ENCODE assay signal across 11 cellular contexts in the genomic region with DNA sequence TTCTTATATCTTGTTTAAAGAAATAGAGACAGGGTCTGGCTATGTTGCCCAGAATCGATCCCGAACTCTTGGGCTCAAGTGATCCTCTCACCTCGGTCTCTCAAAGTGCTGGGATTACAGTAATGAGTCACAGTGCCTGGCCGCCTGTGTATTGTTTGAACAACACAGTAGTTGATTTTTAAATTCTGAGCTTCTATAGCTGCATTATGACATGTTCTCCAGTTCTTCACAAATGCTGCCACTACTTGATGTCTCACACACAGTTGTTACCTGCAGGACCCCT. TPM values are rescaled to one million over a fixed set of nuclear protein-coding genes. Genes with fewer than 3 reads are reported as not detected.
A peak's percentile ranks its signal among the peaks of the same experiment; 100 is the strongest.
DNase-seq lines count a peak whose midpoint lies in the region; ATAC-seq, FAIRE-seq and TF ChIP-seq lines count a peak whose summit lies in the region.
"Had no signal": no experiment of that assay in that cellular context is flagged by ENCODE, and none has a peak within 500 bp of the region (broad histone marks: within the 10 kb centered on the region; RNA-seq: fewer than 3 reads in every experiment).

No MANE protein-coding gene starts in this region.

- H3K27ac ChIP-seq in IMR-90 (ENCODE audit: insufficient read depth, low read length) (no peak overlapping the region), K562 (ENCODE audit: extremely low read depth, low read depth, low read length) (no peak overlapping the region), suprapubic skin (peak overlapping the region; percentile 91)

- H2AK5ac ChIP-seq in IMR-90 (ENCODE audit: low read depth, low read length): peak overlapping the region; percentile 50; the same call in 1 of the 2 replicates

- in situ Hi-C loops in IMR-90 (cut with MboI; ENCODE audit: low sequenced_read_pairs): no loop called here
- in situ Hi-C loops in K562 (cut with MboI): loop anchor here (25.0 kb wide), 1 partner anchor 498 kb away; no protein-coding TSS in a partner anchor

- no peak overlapping the region for H3K56ac ChIP-seq in IMR-90 (ENCODE audit: extremely low read depth, insufficient read depth, low read length)

- no peaks in the 10 kb centered on the region for H3K9me3 ChIP-seq in IMR-90 (ENCODE audit: control insufficient read depth, insufficient read depth, low read length)
- H3K9me3 ChIP-seq in K562 (replicated peaks; ENCODE audit: control insufficient read depth, insufficient read depth, low read depth, low read length): no peaks in the 10 kb centered on the region
- no peaks in the 10 kb centered on the region for H3K9me3 ChIP-seq in suprapubic skin

- H3K79me2 ChIP-seq in K562 (ENCODE audit: control insufficient read depth, insufficient read depth, low read length): no peaks in the 10 kb centered on the region

- H2BK5ac ChIP-seq in IMR-90 (ENCODE audit: low read depth, low read length, poor library complexity, severe bottlenecking): no peak overlapping the region

- peak overlapping the region; percentile 17; the same call in 1 of the 2 replicates for H2BK20ac ChIP-seq in IMR-90 (ENCODE audit: low read depth, low read length)

- no peaks in the 10 kb centered on the region for H3K79me1 ChIP-seq in IMR-90 (ENCODE audit: low read depth in 1 of 2, low read length in 2 of 2)

- ATAC-seq in IMR-90 (ENCODE audit: low read depth) (peak; percentile 33; the same call in 1 of the 2 replicates), K562 (no peak), left lobe of liver (no peak), HG03139 (IDR thresholded peaks at IDR 0.05; ENCODE audit: unreplicated experiment) (no peak), HG02759 (IDR thresholded peaks at IDR 0.05; ENCODE audit: unreplicated experiment) (no peak), GM21723 (IDR thresholded peaks at IDR 0.05; ENCODE audit: unreplicated experiment) (no peak), HG03025 (IDR thresholded peaks at IDR 0.05; ENCODE audit: low FRiP score, unreplicated experiment) (no peak)

- H4K20me1 ChIP-seq in IMR-90 (ENCODE audit: insufficient read depth, low read length) (no peaks in the 10 kb centered on the region), K562 (replicated peaks; ENCODE audit: control insufficient read depth, insufficient read depth, low read length) (no peaks in the 10 kb centered on the region)

- no peak overlapping the region for H4K5ac ChIP-seq in IMR-90 (ENCODE audit: low read depth, low read length)

- BruUV-seq in IMR-90 (replicated peaks; lab: Mats Ljungman, UMichigan): no TSS peak
- BruUV-seq in K562 (replicated peaks; lab: Mats Ljungman, UMichigan): no TSS peak

- no peak for TF ChIP-seq EP300 in K562 (IDR thresholded peaks at IDR 0.05; ENCODE audit: low read length)
- TF ChIP-seq EP300 in suprapubic skin (IDR thresholded peaks at IDR 0.05): no peak

- peak; percentile 49 for DNase-seq in IMR-90
- no peak for DNase-seq in K562 (ENCODE audit: extremely low read depth in 1 of 4, low spot score in 3 of 4)
- peak; percentile 46 for DNase-seq in left lobe of liver (ENCODE audit: low spot score)
- DNase-seq in suprapubic skin (ENCODE audit: low spot score in 2 of 2): peak in 1 of 2 donors; percentile 59
- DNase-seq: activated naive CD4-positive, alpha-beta T cell treated with anti-CD3 and anti-CD28 coated beads, Interleukin-2, amount 10 ng/mL, durations not matched to agents 7 days and 5 days; foreskin melanocyte; natural killer cell had no signal

- H3K9me1 ChIP-seq in IMR-90 (ENCODE audit: insufficient read depth, low read length) (peaks cover 13% of the 10 kb centered on the region), K562 (ENCODE audit: control insufficient read depth, insufficient read depth, low read length) (no peaks in the 10 kb centered on the region)

- no peak overlapping the region for H3K18ac ChIP-seq in IMR-90 (ENCODE audit: low read depth, low read length)

- no peak overlapping the region for H4K91ac ChIP-seq in IMR-90 (ENCODE audit: insufficient read depth, low read depth, low read length)

- POLR2A ChIA-PET in IMR-90 (lab: Charles Lee; ENCODE audit: unreplicated experiment): interaction anchor here (0.8 kb wide), 1 partner anchor 8 kb away, joined by 3 read pairs; no protein-coding TSS in a partner anchor
- POLR2A ChIA-PET in K562 (lab: Yijun Ruan, JAX): interaction anchor here (0.9 to 2.2 kb wide), 4 partner anchors 9 to 90 kb away, joined by 3 to 8 read pairs (median 6); no protein-coding TSS in a partner anchor

- WGBS in IMR-90 (ENCODE audit: extremely low coverage in 2 of 2, insufficient read length in 1 of 2), 2 experiments: 80% methylated on average over 1 of the region's 4 CpGs; no CpG with 5 or more reads in 1 of the 2 experiments
- 6% methylated on average over 4 of the region's 4 CpGs for WGBS in K562 (ENCODE audit: insufficient coverage, low coverage, missing lambda C conversion rate)
- 82% methylated on average over 4 of the region's 4 CpGs for WGBS in suprapubic skin

- TF ChIP-seq RAD21 in IMR-90 (IDR thresholded peaks at IDR 0.05; ENCODE audit: low read length) (no peak), K562 (CRISPR knock-in tag; conservative IDR thresholded peaks at IDR 0.05 in 1 of 2, IDR thresholded peaks at IDR 0.05 in 1 of 2) (no peak)

- H3K27me3 ChIP-seq in IMR-90 (ENCODE audit: control insufficient read depth, insufficient read depth, low read length): no peaks in the 10 kb centered on the region
- H3K27me3 ChIP-seq in K562 (ENCODE audit: control insufficient read depth in 2 of 2, insufficient read depth in 2 of 2, low read length in 2 of 2): peaks cover 4 to 11% of the 10 kb centered on the region in 2 experiments; a peak in 2 of 5 replicates
- no peaks in the 10 kb centered on the region for H3K27me3 ChIP-seq in suprapubic skin

- TF ChIP-seq POLR2A in IMR-90 (IDR thresholded peaks at IDR 0.05; ENCODE audit: low read depth, low read length): no peak
- TF ChIP-seq POLR2A in K562 (conservative IDR thresholded peaks at IDR 0.05): no peak
- TF ChIP-seq POLR2A in suprapubic skin (IDR thresholded peaks at IDR 0.05): no peak

- H3K9ac ChIP-seq in IMR-90 (ENCODE audit: low read depth, low read length) (no peak overlapping the region), K562 (ENCODE audit: insufficient read depth in 1 of 2, low read depth in 2 of 2, low read length in 2 of 2) (no peak overlapping the region)

- TF ChIP-seq CTCF in IMR-90 (conservative IDR thresholded peaks at IDR 0.05; ENCODE audit: low read depth, low read length): no peak
- TF ChIP-seq CTCF in K562 (IDR thresholded peaks at IDR 0.05 in 2 of 3, conservative IDR thresholded peaks at IDR 0.05 in 1 of 3; ENCODE audit: insufficient read depth in 2 of 3, low read depth in 1 of 3, low read length in 3 of 3): no peak
- TF ChIP-seq CTCF in suprapubic skin (IDR thresholded peaks at IDR 0.05): no peak

- peak overlapping the region; percentile 48 for H3K4ac ChIP-seq in IMR-90 (ENCODE audit: low read depth, low read length)

- H2AFZ ChIP-seq in IMR-90 (replicated peaks; ENCODE audit: low read length, poor library complexity): no peak overlapping the region
- H2AFZ ChIP-seq in K562 (ENCODE audit: low read depth, low read length): no peak overlapping the region; the same call in 1 of the 2 replicates

- H4K8ac ChIP-seq in IMR-90 (ENCODE audit: low read depth in 2 of 2, low read length in 2 of 2): no peak overlapping the region

- CTCF ChIA-PET in IMR-90 (lab: Yijun Ruan, JAX) (interaction anchor here (0.9 to 2.2 kb wide), 5 partner anchors 10 to 197 kb away, joined by 3 to 18 read pairs (median 6); no protein-coding TSS in a partner anchor), K562 (lab: Yijun Ruan, JAX; ENCODE audit: low intra/inter-chr PET ratio) (interaction anchor here (0.8 kb wide), 1 partner anchor 204 kb away, joined by 4 read pairs; no protein-coding TSS in a partner anchor)

- H3K36me3 ChIP-seq in IMR-90 (ENCODE audit: control insufficient read depth, insufficient read depth, low read length): no peaks in the 10 kb centered on the region
- no peaks in the 10 kb centered on the region for H3K36me3 ChIP-seq in K562 (ENCODE audit: control insufficient read depth, insufficient read depth, low read length)
- no peaks in the 10 kb centered on the region for H3K36me3 ChIP-seq in suprapubic skin

- H3K14ac ChIP-seq in IMR-90 (replicated peaks; ENCODE audit: low read depth, low read length): peak overlapping the region; percentile 51; the same call in 1 of the 2 replicates

- H3K4me2 ChIP-seq in IMR-90 (ENCODE audit: low read depth, low read length) (peak overlapping the region; percentile 19; the same call in 1 of the 2 replicates), K562 (ENCODE audit: insufficient read depth, low read length) (no peak overlapping the region)

- intact Hi-C loops in IMR-90 (cut with micrococcal nuclease): loop anchor here (2.0 to 5.0 kb wide), 2 partner anchors 42 to 60 kb away; no protein-coding TSS in a partner anchor
- intact Hi-C loops in K562 (cut with micrococcal nuclease): loop anchor here (5.0 kb wide), 1 partner anchor 42 kb away; no protein-coding TSS in a partner anchor

- H3K4me3 ChIP-seq in IMR-90 (ENCODE audit: insufficient read depth, low read depth, low read length): no peak overlapping the region
- no peak overlapping the region for H3K4me3 ChIP-seq in K562
- no peak overlapping the region for H3K4me3 ChIP-seq in suprapubic skin

- H2BK15ac ChIP-seq in IMR-90 (ENCODE audit: low read depth, low read length): peak overlapping the region; percentile 55; the same call in 1 of the 3 replicates

- H3K4me1 ChIP-seq in IMR-90 (ENCODE audit: control insufficient read depth, insufficient read depth, low read length) (peaks cover 7% of the 10 kb centered on the region), K562 (replicated peaks in 1 of 2; ENCODE audit: control insufficient read depth in 2 of 2, insufficient read depth in 2 of 2, low read length in 2 of 2) (no peaks in the 10 kb centered on the region; a peak in 3 of 5 replicates), suprapubic skin (peaks cover 25% of the 10 kb centered on the region)

- peak overlapping the region; percentile 43; the same call in 1 of the 2 replicates for H2BK120ac ChIP-seq in IMR-90 (ENCODE audit: low read depth, low read length)

- H2AK9ac ChIP-seq in IMR-90 (replicated peaks; ENCODE audit: low read depth, low read length, poor library complexity): no peak overlapping the region

- no peak for FAIRE-seq in K562 (lab: Jason Lieb, UNC)

- dilution Hi-C loops in IMR-90 (cut with HindIII; ENCODE audit: low sequenced_read_pairs, unreplicated experiment): no loop called here

- peak overlapping the region; percentile 37; the same call in 1 of the 2 replicates for H3K23ac ChIP-seq in IMR-90 (ENCODE audit: low read depth, low read length)

RNA-seq across cellular contexts. Expression of gene RHOB, which starts 7.7 kb away (rescaled TPM):
- total RNA-seq in IMR-90 (2012; rRNA removed) (112 and 151 TPM in 2 replicates), K562 (2014; rRNA removed) (4.2 and 4.8 TPM in 2 replicates), K562 (2014; rRNA removed; fragmentation: Illumina TruSeq; extraction: Trizol) (0.87 and 0.99 TPM in 2 replicates), K562 (2015; rRNA removed; fragmentation: Illumina TruSeq; extraction: Trizol) (0.72 and 0.90 TPM in 2 replicates), K562 (2021) (3.3 and 4.2 TPM in 2 replicates), left lobe of liver (250 TPM), suprapubic skin (100 to 1,000 TPM; 404 to 719 (median 568) TPM)
- polyA plus RNA-seq in IMR-90 (2012; rRNA removed) (149 and 201 TPM in 2 replicates), K562 (2011; rRNA removed) (1.1 and 1.5 TPM in 2 replicates), K562 (2014; fragmentation: Illumina TruSeq; extraction: Trizol) (1.3 and 1.4 TPM in 2 replicates), K562 (2014; fragmentation: Nextera tagmentation; extraction: Ambion mirVana) (under 1 TPM; 0.07 to 0.17 TPM), K562 (2014; rRNA removed) (2.1 and 2.6 TPM in 2 replicates)
- polyA plus RNA-seq in IMR-90 (2012; cell fraction: cytosol; rRNA removed): 238 and 364 TPM in 2 replicates
- polyA plus RNA-seq in IMR-90 (2012; cell fraction: nucleus; rRNA removed; ENCODE audit: low replicate concordance): 195 and 365 TPM in 2 replicates
- total RNA-seq in K562 (2011; cell fraction: chromatin; rRNA removed; ENCODE audit: low replicate concordance): 0.44 and 2.1 TPM in 2 replicates
- 3.4 and 4.2 TPM in 2 replicates for total RNA-seq in K562 (2011; cell fraction: nucleolus; rRNA removed)
- 1.8 and 2.7 TPM in 2 replicates for total RNA-seq in K562 (2011; cell fraction: nucleoplasm; rRNA removed)
- 1.2 and 4.0 TPM in 2 replicates for polyA plus RNA-seq in K562 (2011; cell fraction: cytosol; rRNA removed)
- polyA plus RNA-seq in K562 (2011; cell fraction: nucleus; rRNA removed): 1.8 and 3.5 TPM in 2 replicates
- 4.0 and 4.8 TPM in 2 replicates for polyA plus RNA-seq in K562 (2012)
- polyA minus RNA-seq in K562 (2011; rRNA and poly(A)+ RNA removed): 0.48 and 1.1 TPM in 2 replicates
- 3.6 and 10.7 TPM in 2 replicates for polyA minus RNA-seq in K562 (2011; cell fraction: cytosol; rRNA and poly(A)+ RNA removed)
- polyA minus RNA-seq in K562 (2011; cell fraction: nucleus; rRNA and poly(A)+ RNA removed): 3.8 and 4.1 TPM in 2 replicates

Comparison
In these comparisons a context has a peak if more than half of its experiments do, and no peak if none do; other contexts are left out.
1. DNase-seq: peak in IMR-90 (single experiment) and left lobe of liver (single experiment); none in K562 (0 of 4).
2. RNA of gene RHOB, which starts 7.7 kb away (total RNA-seq): 404 to 719 TPM in suprapubic skin, 250 TPM in left lobe of liver (single experiment) and 112 to 151 TPM in IMR-90; 0.44 to 4.8 TPM in K562; every median in the first group is over 10 times any median in the second.